ENCODE assay signal across 8 cellular contexts in the genomic region with DNA sequence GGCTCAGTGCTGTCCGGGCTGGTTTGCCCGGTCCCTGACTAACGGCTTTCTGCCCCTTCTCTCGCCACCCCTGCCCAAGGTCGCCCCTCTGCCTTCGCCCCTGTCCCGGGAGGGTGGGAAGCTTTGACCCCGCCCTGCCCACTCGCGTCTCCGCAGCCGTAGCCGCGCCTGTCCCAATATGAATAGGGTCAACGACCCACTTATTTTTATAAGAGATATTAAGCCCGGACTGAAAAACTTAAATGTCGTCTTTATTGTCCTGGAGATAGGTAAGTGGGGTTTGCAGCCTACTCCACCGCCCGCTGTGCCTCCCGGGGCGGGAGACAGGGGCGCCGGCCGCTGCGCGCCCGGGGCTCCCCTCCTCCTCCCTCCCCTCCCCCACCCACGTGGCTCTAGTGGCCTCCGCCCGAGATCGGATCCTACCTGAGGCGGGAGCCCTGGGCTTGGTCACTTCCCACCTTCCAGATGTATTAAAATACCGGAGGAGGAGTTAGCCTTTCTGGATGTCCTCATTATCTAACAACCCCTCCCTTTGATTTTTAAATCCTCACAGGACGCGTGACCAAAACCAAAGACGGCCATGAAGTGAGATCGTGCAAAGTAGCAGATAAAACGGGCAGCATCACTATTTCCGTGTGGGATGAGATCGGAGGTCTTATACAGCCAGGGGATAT. TPM values are rescaled to one million over a fixed set of nuclear protein-coding genes. Genes with fewer than 3 reads are reported as not detected.
A peak's percentile ranks its signal among the peaks of the same experiment; 100 is the strongest.
DNase-seq lines count a peak whose midpoint lies in the region; ATAC-seq and TF ChIP-seq lines count a peak whose summit lies in the region.

No MANE protein-coding gene starts in this region.

- peak; percentile 69 for DNase-seq in NCI-H82 (lab: John Stamatoyannopoulos, UW)
- DNase-seq in NCI-H82 treated with DMSO at 0.1 percent for 48 hours (lab: John Stamatoyannopoulos, UW; ENCODE audit: unreplicated experiment) = no peak
- DNase-seq in SJCRH30 = peak; percentile 85 to 90
- DNase-seq in activated naive CD4-positive, alpha-beta T cell treated with anti-CD3 and anti-CD28 coated beads, Interleukin-2, amount 10 ng/mL, durations not matched to agents 7 days and 5 days = peak; percentile 66
- peak; percentile 39 to 55 for DNase-seq in heart right ventricle
- DNase-seq in NCI-H1694 (lab: John Stamatoyannopoulos, UW) = no peak

- ATAC-seq in HG03045 (IDR thresholded peaks at IDR 0.05; ENCODE audit: unreplicated experiment) (peak; percentile 14), heart right ventricle (peak; percentile 2 to 32 (median 23))

- intact Hi-C loops in heart right ventricle (cut with DNase I) = no loop called here

- peak overlapping the region; percentile 93 for H3K27ac ChIP-seq in SJCRH30
- H3K27ac ChIP-seq in heart right ventricle = peak overlapping the region; percentile 65 to 99 (median 90)
- peak overlapping the region; percentile 96 for H3K27ac ChIP-seq in rectal smooth muscle tissue (ENCODE audit: low read depth, low read length)

- H3K27me3 ChIP-seq in SJCRH30 (no peaks in the 10 kb centered on the region), heart right ventricle (no peaks in the 10 kb centered on the region), rectal smooth muscle tissue (ENCODE audit: control insufficient read depth, insufficient read depth, low read length) (no peaks in the 10 kb centered on the region)

- H3K9me3 Mint-ChIP-seq in activated naive CD4-positive, alpha-beta T cell treated with anti-CD3 and anti-CD28 coated beads, Interleukin-2, amount 10 ng/mL, durations not matched to agents 7 days and 5 days = peaks cover 2% of the 10 kb centered on the region

- H3K4me1 Mint-ChIP-seq in activated naive CD4-positive, alpha-beta T cell treated with anti-CD3 and anti-CD28 coated beads, Interleukin-2, amount 10 ng/mL, durations not matched to agents 7 days and 5 days = peaks cover 74% of the 10 kb centered on the region

- H3K27ac Mint-ChIP-seq in activated naive CD4-positive, alpha-beta T cell treated with anti-CD3 and anti-CD28 coated beads, Interleukin-2, amount 10 ng/mL, durations not matched to agents 7 days and 5 days = peak overlapping the region; percentile 100

- CTCF ChIA-PET in activated naive CD4-positive, alpha-beta T cell treated with anti-CD3 and anti-CD28 coated beads, Interleukin-2, amount 10 ng/mL, durations not matched to agents 7 days and 5 days (lab: Charles Lee) = interaction anchor here (1.0 to 2.1 kb wide), 4 partner anchors 41 to 110 kb away, joined by 3 to 9 read pairs (median 3); no protein-coding TSS in a partner anchor

- no peak for TF ChIP-seq CTCF in heart right ventricle (IDR thresholded peaks at IDR 0.05)

- no peaks in the 10 kb centered on the region for H3K27me3 Mint-ChIP-seq in activated naive CD4-positive, alpha-beta T cell treated with anti-CD3 and anti-CD28 coated beads, Interleukin-2, amount 10 ng/mL, durations not matched to agents 7 days and 5 days

- peaks cover 36% of the 10 kb centered on the region for H3K36me3 Mint-ChIP-seq in activated naive CD4-positive, alpha-beta T cell treated with anti-CD3 and anti-CD28 coated beads, Interleukin-2, amount 10 ng/mL, durations not matched to agents 7 days and 5 days

- H3K4me1 ChIP-seq in SJCRH30 (peaks cover 29% of the 10 kb centered on the region), heart right ventricle (peaks cover 0 to 79% (median 12%) of the 10 kb centered on the region in 9 donors), rectal smooth muscle tissue (ENCODE audit: control insufficient read depth, insufficient read depth, low read length) (peaks cover 3% of the 10 kb centered on the region)

- peak overlapping the region; percentile 69 for H3K4me3 ChIP-seq in SJCRH30
- H3K4me3 ChIP-seq in heart right ventricle = peak overlapping the region; percentile 52 to 84 (median 76)
- H3K4me3 ChIP-seq in rectal smooth muscle tissue (ENCODE audit: low read length) = peak overlapping the region; percentile 92

- peak overlapping the region; percentile 99 for H3K4me3 Mint-ChIP-seq in activated naive CD4-positive, alpha-beta T cell treated with anti-CD3 and anti-CD28 coated beads, Interleukin-2, amount 10 ng/mL, durations not matched to agents 7 days and 5 days

- peak overlapping the region; percentile 96 for H3K9ac ChIP-seq in rectal smooth muscle tissue (ENCODE audit: low read length)

- 1 to 3% methylated on average over 39 to 40 of the region's 40 CpGs for WGBS in heart right ventricle, 2 donors

- H3K36me3 ChIP-seq in SJCRH30 (peaks cover 37% of the 10 kb centered on the region), heart right ventricle (peaks cover 0 to 31% (median 0%) of the 10 kb centered on the region in 9 donors), rectal smooth muscle tissue (ENCODE audit: control insufficient read depth, insufficient read depth, low read length) (no peaks in the 10 kb centered on the region)

- no peaks in the 10 kb centered on the region for H3K9me3 ChIP-seq in SJCRH30 (replicated peaks)
- H3K9me3 ChIP-seq in heart right ventricle = no peaks in the 10 kb centered on the region

RNA-seq across cellular contexts. Expression of gene NABP1, which starts 0.6 kb away (rescaled TPM):
- total RNA-seq in SJCRH30 (2014; rRNA removed; shearing (Covaris generic)) = 55.4 and 69.1 TPM in 2 replicates
- 10 to 100 TPM in 1 of 10 donors, 1 to 10 TPM in 9; 1.2 to 15.3 (median 3.8) TPM for total RNA-seq in heart right ventricle
- 1 to 10 TPM; 3.0 to 6.6 TPM for polyA plus RNA-seq in heart right ventricle

Comparison
In these comparisons a context has a peak if more than half of its experiments do, and no peak if none do; other contexts are left out.
1. DNase-seq: peak in NCI-H82 (single experiment), SJCRH30 (2 of 2), activated naive CD4-positive, alpha-beta T cell treated with anti-CD3 and anti-CD28 coated beads, Interleukin-2, amount 10 ng/mL, durations not matched to agents 7 days and 5 days (single experiment) and heart right ventricle (2 of 2); none in NCI-H82 treated with DMSO at 0.1 percent for 48 hours (single experiment) and NCI-H1694 (single experiment).
2. Peak in every context shown above with its lines, with median percentiles within 50 percentile points of each other: H3K27ac ChIP-seq and H3K4me3 ChIP-seq.